ENCODE assay signal across 1 cellular context in genomic region chr13:29914591-29914990, GRCh38.
TF ChIP-seq lines count a peak whose summit lies in the region.

No MANE protein-coding gene starts in this region.

TF ChIP-seq in GM12878, 131 proteins besides CTCF, POLR2A, EP300 and RAD21 (continued from another document):
- TF ChIP-seq CBX5 (IDR thresholded peaks at IDR 0.05; ENCODE audit: low read depth) (no peak), RFX5 (IDR thresholded peaks at IDR 0.05; ENCODE audit: low read depth, low read length) (no peak), LARP7 (IDR thresholded peaks at IDR 0.05) (no peak), MTA2 (IDR thresholded peaks at IDR 0.05; ENCODE audit: low read depth) (no peak), SMAD5 (IDR thresholded peaks at IDR 0.05; ENCODE audit: low read depth) (no peak), TCF3 (IDR thresholded peaks at IDR 0.05; ENCODE audit: borderline replicate concordance, insufficient read depth, low read depth, low read length) (no peak), POLR2AphosphoS2 (IDR thresholded peaks at IDR 0.05; ENCODE audit: low read depth, low read length) (no peak), E2F8 (IDR thresholded peaks at IDR 0.05; ENCODE audit: low read depth, partially characterized antibody) (no peak), CUX1 (IDR thresholded peaks at IDR 0.05; ENCODE audit: insufficient replicate concordance, low read depth, low read length) (no peak)
